8 cellular contexts compared by ENCODE assay signal in genomic region chr4:48963042-48963679, GRCh38. TPM values are rescaled to one million over a fixed set of nuclear protein-coding genes. Genes with fewer than 3 reads are reported as not detected.
DNase-seq lines count a peak whose midpoint lies in the region; ATAC-seq and TF ChIP-seq lines count a peak whose summit lies in the region.

No MANE protein-coding gene starts in this region.

- DNase-seq in GDM1 (lab: John Stamatoyannopoulos, UW) (peak; percentile 60), H4 (ENCODE audit: low spot score) (peak; percentile 88), M059J (ENCODE audit: low read depth) (peak; percentile 83), RPMI8226 (peak; percentile 75), fibroblast of pulmonary artery (ENCODE audit: low read depth) (peak; percentile 94), non-pigmented ciliary epithelial cell (ENCODE audit: low read depth) (peak; percentile 78), thoracic aorta (ENCODE audit: low spot score) (peak; percentile 25)
- peak; percentile 74 to 79 for DNase-seq in activated T-cell treated with anti-CD3 and anti-CD28 coated beads, Interleukin-2, amount 50 U/mL, for 72 hours

- H3K36me3 Mint-ChIP-seq in activated T-cell treated with anti-CD3 and anti-CD28 coated beads, Interleukin-2, amount 50 U/mL, for 72 hours (ENCODE audit: insufficient read depth in 2 of 2): no peaks in the 10 kb centered on the region

- no peak overlapping the region for H3K27ac Mint-ChIP-seq in activated T-cell treated with anti-CD3 and anti-CD28 coated beads, Interleukin-2, amount 50 U/mL, for 72 hours

- H3K27ac ChIP-seq in thoracic aorta: no peak overlapping the region

- no peaks in the 10 kb centered on the region for H3K27me3 Mint-ChIP-seq in activated T-cell treated with anti-CD3 and anti-CD28 coated beads, Interleukin-2, amount 50 U/mL, for 72 hours (ENCODE audit: low read depth)

- no peaks in the 10 kb centered on the region for H3K9me3 Mint-ChIP-seq in activated T-cell treated with anti-CD3 and anti-CD28 coated beads, Interleukin-2, amount 50 U/mL, for 72 hours

- H3K36me3 ChIP-seq in thoracic aorta: no peaks in the 10 kb centered on the region

- H3K9me3 ChIP-seq in thoracic aorta: no peaks in the 10 kb centered on the region

- no peaks in the 10 kb centered on the region for H3K4me1 ChIP-seq in thoracic aorta (ENCODE audit: control insufficient read depth in 1 of 2, low read depth in 2 of 2)

- H3K27me3 ChIP-seq in thoracic aorta (replicated peaks; ENCODE audit: insufficient read depth): no peaks in the 10 kb centered on the region

- ATAC-seq in activated T-cell treated with anti-CD3 and anti-CD28 coated beads, Interleukin-2, amount 50 U/mL, for 72 hours (replicated peaks in 1 of 2): peak; percentile 77 to 80
- ATAC-seq in thoracic aorta (ENCODE audit: insufficient number of reproducible peaks, low FRiP score, low read depth): peak; percentile 85

- no peak overlapping the region for H3K4me3 Mint-ChIP-seq in activated T-cell treated with anti-CD3 and anti-CD28 coated beads, Interleukin-2, amount 50 U/mL, for 72 hours

- TF ChIP-seq CTCF in fibroblast of pulmonary artery (IDR thresholded peaks at IDR 0.05; ENCODE audit: low read length, missing control alignments) (peak; percentile 100), thoracic aorta (IDR thresholded peaks at IDR 0.05) (peak; percentile 92)

- H3K4me3 ChIP-seq in fibroblast of pulmonary artery (replicated peaks; ENCODE audit: low read depth, low read length) (no peak overlapping the region), thoracic aorta (no peak overlapping the region)

- H3K4me1 Mint-ChIP-seq in activated T-cell treated with anti-CD3 and anti-CD28 coated beads, Interleukin-2, amount 50 U/mL, for 72 hours (ENCODE audit: low read depth): no peaks in the 10 kb centered on the region

RNA-seq across cellular contexts. Expression of gene CWH43, which starts 22.9 kb away (rescaled TPM):
- not detected in 2 replicates for total RNA-seq in H4 (2014; rRNA removed; shearing (Covaris generic))
- total RNA-seq in M059J (2014; rRNA removed; shearing (Covaris generic)): not detected in 2 replicates
- total RNA-seq in activated T-cell treated with anti-CD3 and anti-CD28 coated beads, Interleukin-2, amount 50 U/mL, for 72 hours: not detected
- not detected for total RNA-seq in thoracic aorta

RNA-seq across cellular contexts. Expression of gene OCIAD2, which starts 56.6 kb away (rescaled TPM):
- total RNA-seq in H4 (2014; rRNA removed; shearing (Covaris generic)): 46.5 and 67.6 TPM in 2 replicates
- 74.6 and 98.3 TPM in 2 replicates for total RNA-seq in M059J (2014; rRNA removed; shearing (Covaris generic))
- 10 to 100 TPM; 71.1 to 86.2 TPM for total RNA-seq in activated T-cell treated with anti-CD3 and anti-CD28 coated beads, Interleukin-2, amount 50 U/mL, for 72 hours
- total RNA-seq in thoracic aorta: 1 to 10 TPM; 3.2 to 6.6 TPM

Comparison
In these comparisons a context has a peak if more than half of its experiments do, and no peak if none do; other contexts are left out.
1. DNase-seq: peak in every context shown above with its lines; median percentile 94 in fibroblast of pulmonary artery; 88 in H4; 83 in M059J; 78 in non-pigmented ciliary epithelial cell; 76 in activated T-cell treated with anti-CD3 and anti-CD28 coated beads, Interleukin-2, amount 50 U/mL, for 72 hours; 75 in RPMI8226; 60 in GDM1; 25 in thoracic aorta.